ENCODE assay signal across 10 cellular contexts in genomic region chr15:77507151-77507847, GRCh38.
A peak's percentile ranks its signal among the peaks of the same experiment; 100 is the strongest.
DNase-seq lines count a peak whose midpoint lies in the region; ATAC-seq and TF ChIP-seq lines count a peak whose summit lies in the region.
"Had no signal": no experiment of that assay in that cellular context is flagged by ENCODE, and none has a peak within 500 bp of the region (broad histone marks: within the 10 kb centered on the region; RNA-seq: fewer than 3 reads in every experiment).

No MANE protein-coding gene starts in this region.

- peaks cover 2% of the 10 kb centered on the region for H3K36me3 Mint-ChIP-seq in type B pancreatic cell

- H3K4me1 ChIP-seq in mucosa of descending colon (ENCODE audit: low read depth): peaks cover 21% of the 10 kb centered on the region

- TF ChIP-seq CTCF in dorsolateral prefrontal cortex (IDR thresholded peaks at IDR 0.05 in 54 of 56, conservative IDR thresholded peaks at IDR 0.05 in 2 of 56; ENCODE audit: low read depth in 1 of 56, partially characterized antibody in 56 of 56) (no peak), mucosa of descending colon (IDR thresholded peaks at IDR 0.05) (no peak), type B pancreatic cell (conservative IDR thresholded peaks at IDR 0.05) (no peak)

- no peaks in the 10 kb centered on the region for H3K27me3 Mint-ChIP-seq in type B pancreatic cell

- no peaks in the 10 kb centered on the region for H3K9me3 ChIP-seq in mucosa of descending colon

- DNase-seq in NCI-H2107 (lab: John Stamatoyannopoulos, UW) (peak; percentile 5), NCI-H2107 treated with DMSO at 0.1 percent for 48 hours (lab: John Stamatoyannopoulos, UW; ENCODE audit: unreplicated experiment) (no peak), dorsolateral prefrontal cortex (peak in 2 of 10 donors; percentile 41 to 55), mucosa of descending colon (peak; percentile 69 to 76 (median 76)), type B pancreatic cell (ENCODE audit: extremely low spot score, unreplicated experiment) (no peak), AG08395 (ENCODE audit: low spot score) (no peak)
- no peak for DNase-seq in stimulated activated CD4-positive, alpha-beta T cell treated with anti-CD3 and anti-CD28 coated beads, Interleukin-4, amount 100 ng/mL, for 4 hours
- DNase-seq: ACHN had no signal

- ATAC-seq in mucosa of descending colon (peak; percentile 75), GM18505 (IDR thresholded peaks at IDR 0.05; ENCODE audit: unreplicated experiment) (no peak)

- peak overlapping the region; percentile 61 for H3K27ac Mint-ChIP-seq in type B pancreatic cell
- H3K27ac Mint-ChIP-seq: activated T-helper 1 cell treated with anti-CD3 and anti-CD28 coated beads, Interleukin-12 subunit alpha, Interleukin-12 subunit beta, Interleukin-2, Interleukin-4 antibody, amounts not matched to agents 30 ng/mL and 10 ng/mL and 1 ng/mL, durations not matched to agents 14 hours and 24 hours and 36 hours had no signal

- H3K4me3 Mint-ChIP-seq in type B pancreatic cell: peak overlapping the region; percentile 9
- H3K4me3 Mint-ChIP-seq: activated T-helper 1 cell treated with anti-CD3 and anti-CD28 coated beads, Interleukin-12 subunit alpha, Interleukin-12 subunit beta, Interleukin-2, Interleukin-4 antibody, amounts not matched to agents 30 ng/mL and 10 ng/mL and 1 ng/mL, durations not matched to agents 14 hours and 24 hours and 36 hours had no signal

- H3K4me3 ChIP-seq in dorsolateral prefrontal cortex (peak overlapping the region in 22 of 59 donors; percentile 2 to 35 (median 24)), mucosa of descending colon (no peak overlapping the region)

- intact Hi-C loops in dorsolateral prefrontal cortex (cut with DNase I) (no loop called here), mucosa of descending colon (cut with DNase I, micrococcal nuclease) (no loop called here)

- H3K27ac ChIP-seq in dorsolateral prefrontal cortex: peak overlapping the region; percentile 36 to 99 (median 93)

- peaks cover 56% of the 10 kb centered on the region for H3K4me1 Mint-ChIP-seq in type B pancreatic cell (ENCODE audit: unreplicated experiment)

- H3K36me3 ChIP-seq in mucosa of descending colon (ENCODE audit: low read depth): no peaks in the 10 kb centered on the region

- TF ChIP-seq POLR2A in GM18505 (IDR thresholded peaks at IDR 0.05; ENCODE audit: borderline replicate concordance, extremely low read depth, insufficient read depth, insufficient read length): no peak

- H3K27me3 ChIP-seq in dorsolateral prefrontal cortex: no peaks in the 10 kb centered on the region

- peaks cover 6% of the 10 kb centered on the region for H3K9me3 Mint-ChIP-seq in type B pancreatic cell
- H3K9me3 Mint-ChIP-seq: activated T-helper 1 cell treated with anti-CD3 and anti-CD28 coated beads, Interleukin-12 subunit alpha, Interleukin-12 subunit beta, Interleukin-2, Interleukin-4 antibody, amounts not matched to agents 30 ng/mL and 10 ng/mL and 1 ng/mL, durations not matched to agents 14 hours and 24 hours and 36 hours had no signal

Comparison
In these comparisons a context has a peak if more than half of its experiments do, and no peak if none do; other contexts are left out.
1. DNase-seq: peak in NCI-H2107 (single experiment) and mucosa of descending colon (3 of 3); none in NCI-H2107 treated with DMSO at 0.1 percent for 48 hours (single experiment), type B pancreatic cell (single experiment), stimulated activated CD4-positive, alpha-beta T cell treated with anti-CD3 and anti-CD28 coated beads, Interleukin-4, amount 100 ng/mL, for 4 hours (0 of 2) and AG08395 (single experiment).